ENCODE assay signal across 7 cellular contexts in genomic region chr17:17824119-17824779, GRCh38. TPM values are rescaled to one million over a fixed set of nuclear protein-coding genes. Genes with fewer than 3 reads are reported as not detected.
DNase-seq lines count a peak whose midpoint lies in the region; ATAC-seq and TF ChIP-seq lines count a peak whose summit lies in the region.

No MANE protein-coding gene starts in this region.

- H3K4me3 ChIP-seq in left ventricle myocardium inferior: peak overlapping the region; percentile 71
- H3K4me3 ChIP-seq in spleen: peak overlapping the region in 7 of 8 donors; percentile 32 to 69 (median 39)

- H3K27me3 ChIP-seq in left ventricle myocardium inferior (ENCODE audit: low read depth): no peaks in the 10 kb centered on the region
- H3K27me3 ChIP-seq in spleen (replicated peaks in 1 of 7): no peaks in the 10 kb centered on the region

- H3K27me3 Mint-ChIP-seq in activated CD8-positive, alpha-beta T cell treated with anti-CD3 and anti-CD28 coated beads for 36 hours: no peaks in the 10 kb centered on the region

- H3K4me1 Mint-ChIP-seq in activated CD8-positive, alpha-beta T cell treated with anti-CD3 and anti-CD28 coated beads for 36 hours (ENCODE audit: low read depth): peaks cover 91% of the 10 kb centered on the region

- POLR2A ChIA-PET in activated CD8-positive, alpha-beta T cell treated with anti-CD3 and anti-CD28 coated beads for 36 hours (lab: Charles Lee): interaction anchor here (0.8 to 22.2 kb wide), 5 partner anchors 9 to 38 kb away, joined by 3 to 617 read pairs (median 7); partner anchors contain the start of gene SREBF1

- intact Hi-C loops in activated CD8-positive, alpha-beta T cell treated with anti-CD3 and anti-CD28 coated beads for 36 hours (cut with micrococcal nuclease): no loop called here
- intact Hi-C loops in left ventricle myocardium inferior (cut with micrococcal nuclease) (no loop called here), spleen (cut with DNase I; ENCODE audit: low total_unique reads) (no loop called here)

- H3K9me3 Mint-ChIP-seq in activated CD8-positive, alpha-beta T cell treated with anti-CD3 and anti-CD28 coated beads for 36 hours: no peaks in the 10 kb centered on the region

- 21 to 29% (median 23%) methylated on average over 7 to 11 of the region's 11 CpGs for WGBS in spleen, 5 donors

- H3K27ac Mint-ChIP-seq in activated CD8-positive, alpha-beta T cell treated with anti-CD3 and anti-CD28 coated beads for 36 hours: peak overlapping the region; percentile 97

- DNase-seq in activated CD8-positive, alpha-beta T cell treated with anti-CD3 and anti-CD28 coated beads for 36 hours: peak; percentile 71
- no peak for DNase-seq in left ventricle myocardium inferior
- DNase-seq in spleen: no peak
- no peak for DNase-seq in KG1 (lab: John Stamatoyannopoulos, UW)
- no peak for DNase-seq in putamen (ENCODE audit: low spot score)

- H3K27ac ChIP-seq in left ventricle myocardium inferior (replicated peaks) (peak overlapping the region; percentile 91), spleen (peak overlapping the region in 7 of 8 donors; percentile 62 to 87 (median 79))

- no peak for TF ChIP-seq CTCF in activated CD8-positive, alpha-beta T cell treated with anti-CD3 and anti-CD28 coated beads for 36 hours (IDR thresholded peaks at IDR 0.05)
- TF ChIP-seq CTCF in left ventricle myocardium inferior (IDR thresholded peaks at IDR 0.05; ENCODE audit: borderline replicate concordance): no peak
- TF ChIP-seq CTCF in spleen (IDR thresholded peaks at IDR 0.05 in 8 of 11, conservative IDR thresholded peaks at IDR 0.05 in 3 of 11): no peak

- H3K36me3 ChIP-seq in left ventricle myocardium inferior (peaks cover 14% of the 10 kb centered on the region), spleen (peaks cover 0 to 25% (median 6%) of the 10 kb centered on the region in 6 donors)

- ATAC-seq in GM18909 (IDR thresholded peaks at IDR 0.05; ENCODE audit: poor library complexity, unreplicated experiment) (peak; percentile 17), HG03159 (IDR thresholded peaks at IDR 0.05; ENCODE audit: unreplicated experiment) (peak; percentile 7)
- peak; percentile 51 for ATAC-seq in activated CD8-positive, alpha-beta T cell treated with anti-CD3 and anti-CD28 coated beads for 36 hours

- no peak for TF ChIP-seq POLR2A in spleen (IDR thresholded peaks at IDR 0.05)

- peaks cover 74% of the 10 kb centered on the region for H3K4me1 ChIP-seq in left ventricle myocardium inferior
- H3K4me1 ChIP-seq in spleen: peaks cover 32 to 93% (median 62%) of the 10 kb centered on the region in 6 donors

- H3K36me3 Mint-ChIP-seq in activated CD8-positive, alpha-beta T cell treated with anti-CD3 and anti-CD28 coated beads for 36 hours (ENCODE audit: low read depth): peaks cover 52% of the 10 kb centered on the region

- no peaks in the 10 kb centered on the region for H3K9me3 ChIP-seq in left ventricle myocardium inferior (replicated peaks)
- H3K9me3 ChIP-seq in spleen: no peaks in the 10 kb centered on the region

- CTCF ChIA-PET in activated CD8-positive, alpha-beta T cell treated with anti-CD3 and anti-CD28 coated beads for 36 hours (lab: Charles Lee): interaction anchor here (1.1 kb wide), 1 partner anchor 95 kb away, joined by 3 read pairs; no protein-coding TSS in a partner anchor

- peak overlapping the region; percentile 75 for H3K4me3 Mint-ChIP-seq in activated CD8-positive, alpha-beta T cell treated with anti-CD3 and anti-CD28 coated beads for 36 hours

RNA-seq across cellular contexts. Expression of gene SREBF1, which starts 12.5 kb away (rescaled TPM):
- 100 to 1,000 TPM; 103 to 116 TPM for total RNA-seq in activated CD8-positive, alpha-beta T cell treated with anti-CD3 and anti-CD28 coated beads for 36 hours
- 10.2 TPM for total RNA-seq in left ventricle myocardium inferior
- total RNA-seq in spleen: 10 to 100 TPM; 35.4 to 74.8 (median 56.7) TPM
- 10 to 100 TPM; 25.0 to 38.2 (median 33.7) TPM for polyA plus RNA-seq in spleen
